In the genomic region with DNA sequence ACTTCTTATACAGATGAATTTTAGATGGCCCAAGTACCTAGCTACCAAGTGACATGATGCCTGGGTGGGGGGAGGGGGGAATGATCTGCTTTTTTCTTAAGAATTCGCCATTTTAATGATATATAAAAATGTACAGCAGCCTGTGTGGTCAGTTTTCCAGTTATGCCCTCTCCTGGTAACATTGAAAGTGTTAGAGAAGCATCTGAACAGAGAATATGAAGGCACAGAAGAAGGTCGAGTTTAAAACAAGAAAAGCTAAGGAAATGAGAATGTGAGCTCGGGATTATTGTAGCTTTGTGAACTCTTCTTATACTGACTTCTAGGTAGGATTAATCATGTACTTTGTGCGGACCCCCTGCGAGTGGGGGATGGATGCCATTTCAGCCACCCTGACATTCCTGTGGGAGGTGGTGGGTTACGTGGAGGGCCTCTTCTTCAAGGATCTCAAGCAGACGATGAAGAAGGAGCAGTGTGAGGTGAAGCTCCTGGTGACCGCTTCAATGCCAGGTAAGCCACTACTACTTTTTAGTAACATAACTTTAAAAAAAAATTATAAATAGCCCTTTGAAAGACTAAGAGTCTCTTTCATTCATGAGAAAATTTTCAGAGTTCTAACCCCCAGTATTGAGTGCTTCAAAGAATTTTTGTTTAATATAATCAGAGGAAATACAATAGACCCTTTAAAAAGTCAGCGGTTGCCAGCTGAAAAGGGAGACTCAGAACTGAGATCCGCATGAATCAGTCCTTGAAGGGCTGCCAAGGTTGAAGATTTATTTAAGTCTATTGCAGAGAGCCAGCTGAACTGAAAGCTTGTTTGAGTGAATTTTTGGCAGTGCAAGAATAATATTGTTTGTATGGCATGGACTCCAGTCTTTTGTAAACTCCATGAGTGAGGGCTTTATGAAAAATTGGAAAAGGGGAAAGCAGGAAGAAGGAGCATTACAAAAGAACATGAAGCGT, we compare ENCODE assay signal across 10 cellular contexts.
DNase-seq lines count a peak whose midpoint lies in the region; ATAC-seq and TF ChIP-seq lines count a peak whose summit lies in the region.
"Had no signal": no experiment of that assay in that cellular context is flagged by ENCODE, and none has a peak within 500 bp of the region (broad histone marks: within the 10 kb centered on the region; RNA-seq: fewer than 3 reads in every experiment).

No MANE protein-coding gene starts in this region.

- BruUV-seq in IMR-90 (replicated peaks; lab: Mats Ljungman, UMichigan), result no TSS peak

- H3K4ac ChIP-seq in IMR-90 (ENCODE audit: low read depth, low read length), result no peak overlapping the region

- TF ChIP-seq CTCF in IMR-90 (conservative IDR thresholded peaks at IDR 0.05; ENCODE audit: low read depth, low read length), result no peak
- TF ChIP-seq CTCF in brain (conservative IDR thresholded peaks at IDR 0.05), result peak in 1 of 2 experiments; percentile 21
- no peak for TF ChIP-seq CTCF in testis (IDR thresholded peaks at IDR 0.05)

- no peak overlapping the region for H3K14ac ChIP-seq in IMR-90 (replicated peaks; ENCODE audit: low read depth, low read length)

- H3K27ac Mint-ChIP-seq in brain, result peak overlapping the region; percentile 27 to 94 (median 74)
- H3K27ac Mint-ChIP-seq: activated naive CD8-positive, alpha-beta T cell treated with anti-CD3 and anti-CD28 coated beads, Interleukin-2, amount 50 U/mL, for 24 hours; memory B cell had no signal

- H3K79me1 ChIP-seq in IMR-90 (ENCODE audit: low read depth in 1 of 2, low read length in 2 of 2), result no peaks in the 10 kb centered on the region

- no peaks in the 10 kb centered on the region for H3K36me3 Mint-ChIP-seq in brain
- H3K36me3 Mint-ChIP-seq: memory B cell had no signal

- no peaks in the 10 kb centered on the region for H3K9me1 ChIP-seq in IMR-90 (ENCODE audit: insufficient read depth, low read length)

- DNase-seq in IMR-90, result peak; percentile 75
- DNase-seq in kidney tubule cell (ENCODE audit: low spot score), result peak; percentile 43
- DNase-seq in testis, result peak; percentile 73
- no peak for DNase-seq in COLO668 (lab: John Stamatoyannopoulos, UW; ENCODE audit: unreplicated experiment)
- DNase-seq in HUDEP-2 (lab: John Stamatoyannopoulos, UW; ENCODE audit: unreplicated experiment in 76 of 76), result no peak
- DNase-seq: activated naive CD8-positive, alpha-beta T cell treated with anti-CD3 and anti-CD28 coated beads, Interleukin-2, amount 50 U/mL, for 24 hours; NCI-H1694 treated with DMSO at 0.1 percent for 48 hours had no signal

- 0% methylated on average over 1 of the region's 11 CpGs; no CpG with 5 or more reads in 1 of the 2 experiments for WGBS in IMR-90 (ENCODE audit: extremely low coverage in 2 of 2, insufficient read length in 1 of 2), 2 experiments
- 48 to 52% methylated on average over 11 of the region's 11 CpGs for WGBS in testis, 2 donors

- H3K4me2 ChIP-seq in IMR-90 (ENCODE audit: low read depth, low read length), result peak overlapping the region; percentile 89

- no peak overlapping the region for H2AFZ ChIP-seq in IMR-90 (replicated peaks; ENCODE audit: low read length, poor library complexity)

- H2AK5ac ChIP-seq in IMR-90 (ENCODE audit: low read depth, low read length), result no peak overlapping the region

- no peaks in the 10 kb centered on the region for H3K36me3 ChIP-seq in IMR-90 (ENCODE audit: control insufficient read depth, insufficient read depth, low read length)
- no peaks in the 10 kb centered on the region for H3K36me3 ChIP-seq in testis (ENCODE audit: low read depth, missing control alignments)

- no peak overlapping the region for H3K9ac ChIP-seq in IMR-90 (ENCODE audit: low read depth, low read length)

- intact Hi-C loops in IMR-90 (cut with micrococcal nuclease) (no loop called here), testis (cut with DNase I; ENCODE audit: low total_unique reads) (no loop called here)

- peaks cover 2% of the 10 kb centered on the region; the same call in 1 of the 2 replicates for H3K4me1 ChIP-seq in IMR-90 (ENCODE audit: control insufficient read depth, insufficient read depth, low read length)
- H3K4me1 ChIP-seq in testis, result no peaks in the 10 kb centered on the region

- no peak overlapping the region for H4K8ac ChIP-seq in IMR-90 (ENCODE audit: low read depth in 2 of 2, low read length in 2 of 2)

- TF ChIP-seq POLR2A in IMR-90 (IDR thresholded peaks at IDR 0.05; ENCODE audit: low read depth, low read length) (no peak), testis (IDR thresholded peaks at IDR 0.05) (no peak)

- no peaks in the 10 kb centered on the region for H4K20me1 ChIP-seq in IMR-90 (ENCODE audit: insufficient read depth, low read length)

- H2BK15ac ChIP-seq in IMR-90 (ENCODE audit: low read depth, low read length), result no peak overlapping the region

- no peak overlapping the region for H3K27ac ChIP-seq in IMR-90 (ENCODE audit: insufficient read depth, low read length)
- peak overlapping the region in 1 of 2 donors; percentile 12 for H3K27ac ChIP-seq in testis

- H3K18ac ChIP-seq in IMR-90 (ENCODE audit: low read depth, low read length), result no peak overlapping the region

- H3K4me3 Mint-ChIP-seq in brain, result peak overlapping the region in 4 of 5 experiments; percentile 3 to 79 (median 64)
- H3K4me3 Mint-ChIP-seq: activated naive CD8-positive, alpha-beta T cell treated with anti-CD3 and anti-CD28 coated beads, Interleukin-2, amount 50 U/mL, for 24 hours; memory B cell had no signal

- TF ChIP-seq RAD21 in IMR-90 (IDR thresholded peaks at IDR 0.05; ENCODE audit: low read length), result no peak

- no peak overlapping the region for H2BK5ac ChIP-seq in IMR-90 (ENCODE audit: low read depth, low read length, poor library complexity, severe bottlenecking)

- CTCF ChIA-PET in IMR-90 (lab: Yijun Ruan, JAX), result interaction anchor here (0.6 kb wide), 3 partner anchors 64 to 246 kb away, joined by 4 to 6 read pairs (median 6); no protein-coding TSS in a partner anchor

- H3K23ac ChIP-seq in IMR-90 (ENCODE audit: low read depth, low read length), result no peak overlapping the region

- H3K4me1 Mint-ChIP-seq in brain, result peaks cover 38% of the 10 kb centered on the region
- H3K4me1 Mint-ChIP-seq: activated naive CD8-positive, alpha-beta T cell treated with anti-CD3 and anti-CD28 coated beads, Interleukin-2, amount 50 U/mL, for 24 hours; memory B cell had no signal

- H3K9me3 ChIP-seq in IMR-90 (ENCODE audit: control insufficient read depth, insufficient read depth, low read length), result no peaks in the 10 kb centered on the region
- H3K9me3 ChIP-seq in testis, result no peaks in the 10 kb centered on the region

- no peaks in the 10 kb centered on the region for H3K27me3 ChIP-seq in IMR-90 (ENCODE audit: control insufficient read depth, insufficient read depth, low read length)
- no peaks in the 10 kb centered on the region for H3K27me3 ChIP-seq in testis

- dilution Hi-C loops in IMR-90 (cut with HindIII; ENCODE audit: low sequenced_read_pairs, unreplicated experiment), result no loop called here

- H4K5ac ChIP-seq in IMR-90 (ENCODE audit: low read depth, low read length), result no peak overlapping the region

- H2BK120ac ChIP-seq in IMR-90 (ENCODE audit: low read depth, low read length), result no peak overlapping the region

- no peak overlapping the region for H3K56ac ChIP-seq in IMR-90 (ENCODE audit: extremely low read depth, insufficient read depth, low read length)

- no peaks in the 10 kb centered on the region for H3K27me3 Mint-ChIP-seq in brain
- H3K27me3 Mint-ChIP-seq: activated naive CD8-positive, alpha-beta T cell treated with anti-CD3 and anti-CD28 coated beads, Interleukin-2, amount 50 U/mL, for 24 hours had no signal

- no peak overlapping the region for H2BK20ac ChIP-seq in IMR-90 (ENCODE audit: low read depth, low read length)

- H4K91ac ChIP-seq in IMR-90 (ENCODE audit: insufficient read depth, low read depth, low read length), result no peak overlapping the region

- H2AK9ac ChIP-seq in IMR-90 (replicated peaks; ENCODE audit: low read depth, low read length, poor library complexity), result no peak overlapping the region

- peak; percentile 86 for ATAC-seq in IMR-90 (ENCODE audit: low read depth)
- ATAC-seq in activated CD4-positive, CD25-positive, alpha-beta regulatory T cell treated with anti-CD3 and anti-CD28 coated beads, Interleukin-2, amount 50 U/mL, for 24 hours, result no peak
- ATAC-seq: activated naive CD8-positive, alpha-beta T cell treated with anti-CD3 and anti-CD28 coated beads, Interleukin-2, amount 50 U/mL, for 24 hours had no signal

- in situ Hi-C loops in IMR-90 (cut with MboI; ENCODE audit: low sequenced_read_pairs), result no loop called here

- H3K9me3 Mint-ChIP-seq in brain, result no peaks in the 10 kb centered on the region
- H3K9me3 Mint-ChIP-seq: activated naive CD8-positive, alpha-beta T cell treated with anti-CD3 and anti-CD28 coated beads, Interleukin-2, amount 50 U/mL, for 24 hours; memory B cell had no signal

- POLR2A ChIA-PET in IMR-90 (lab: Charles Lee; ENCODE audit: unreplicated experiment), result interaction anchor here (0.6 kb wide), 1 partner anchor 1440 kb away, joined by 3 read pairs; no protein-coding TSS in a partner anchor

- H3K4me3 ChIP-seq in IMR-90 (ENCODE audit: insufficient read depth, low read depth, low read length) (no peak overlapping the region), testis (no peak overlapping the region)

TF ChIP-seq in IMR-90, 13 proteins besides CTCF, POLR2A, EP300 and RAD21:
- TF ChIP-seq, protein P1, sequence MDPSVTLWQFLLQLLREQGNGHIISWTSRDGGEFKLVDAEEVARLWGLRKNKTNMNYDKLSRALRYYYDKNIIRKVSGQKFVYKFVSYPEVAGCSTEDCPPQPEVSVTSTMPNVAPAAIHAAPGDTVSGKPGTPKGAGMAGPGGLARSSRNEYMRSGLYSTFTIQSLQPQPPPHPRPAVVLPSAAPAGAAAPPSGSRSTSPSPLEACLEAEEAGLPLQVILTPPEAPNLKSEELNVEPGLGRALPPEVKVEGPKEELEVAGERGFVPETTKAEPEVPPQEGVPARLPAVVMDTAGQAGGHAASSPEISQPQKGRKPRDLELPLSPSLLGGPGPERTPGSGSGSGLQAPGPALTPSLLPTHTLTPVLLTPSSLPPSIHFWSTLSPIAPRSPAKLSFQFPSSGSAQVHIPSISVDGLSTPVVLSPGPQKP (IDR thresholded peaks at IDR 0.05; ENCODE audit: borderline replicate concordance, low read depth, low read length), result no peak
- no peak for TF ChIP-seq BHLHE40 (IDR thresholded peaks at IDR 0.05; ENCODE audit: low read depth, low read length)
- no peak for TF ChIP-seq RCOR1 (IDR thresholded peaks at IDR 0.05; ENCODE audit: insufficient replicate concordance, low read length)
- TF ChIP-seq CHD1 (IDR thresholded peaks at IDR 0.05; ENCODE audit: low read depth, low read length), result no peak
- TF ChIP-seq MAFK (IDR thresholded peaks at IDR 0.05; ENCODE audit: low read depth, low read length), result no peak

Comparison
In these comparisons a context has a peak if more than half of its experiments do, and no peak if none do; other contexts are left out.
1. DNase-seq: peak in IMR-90 (single experiment), kidney tubule cell (single experiment) and testis (single experiment); none in COLO668 (single experiment) and HUDEP-2 (0 of 76).